10 cellular contexts compared by ENCODE assay signal in genomic region chr3:9135930-9136525, GRCh38.
A peak's percentile ranks its signal among the peaks of the same experiment; 100 is the strongest.
DNase-seq lines count a peak whose midpoint lies in the region; TF ChIP-seq lines count a peak whose summit lies in the region.
"Had no signal": no experiment of that assay in that cellular context is flagged by ENCODE, and none has a peak within 500 bp of the region (broad histone marks: within the 10 kb centered on the region; RNA-seq: fewer than 3 reads in every experiment).

No MANE protein-coding gene starts in this region.

- H3K23ac ChIP-seq in H9 (ENCODE audit: insufficient read length, low read depth, low read length), result no peak overlapping the region

- H3T11ph ChIP-seq in H9 (ENCODE audit: low read length), result no peak overlapping the region

- no peak overlapping the region for H2BK5ac ChIP-seq in H9 (ENCODE audit: insufficient read length, low read length)

- H3K4me1 Mint-ChIP-seq in H9, result peaks cover 15 to 16% of the 10 kb centered on the region in 2 experiments

- no peak overlapping the region for H2BK15ac ChIP-seq in H9 (ENCODE audit: low read depth, low read length)

- no peaks in the 10 kb centered on the region for H4K20me1 ChIP-seq in H9 (ENCODE audit: control insufficient read depth, insufficient read depth, insufficient read length)

- no peaks in the 10 kb centered on the region for H3K79me1 ChIP-seq in H9 (ENCODE audit: insufficient read depth, low read depth, low read length, poor library complexity, severe bottlenecking)

- peaks cover 3% of the 10 kb centered on the region for H3K23me2 ChIP-seq in H9 (ENCODE audit: insufficient read length, low read depth, low read length, poor library complexity, severe bottlenecking)

- DNase-seq in H9, result peak; percentile 85
- no peak for DNase-seq in astrocyte of the cerebellum (ENCODE audit: low read depth)
- no peak for DNase-seq in retinal pigment epithelial cell (ENCODE audit: low read depth)
- DNase-seq in effector CD8-positive, alpha-beta T cell (lab: John Stamatoyannopoulos, UW), result no peak
- no peak for DNase-seq in NCI-H128 (lab: John Stamatoyannopoulos, UW; ENCODE audit: unreplicated experiment)
- DNase-seq in activated CD4-positive, CD25-positive, alpha-beta regulatory T cell treated with anti-CD3 and anti-CD28 coated beads, Interleukin-2, amount 50 U/mL, for 72 hours, result no peak
- DNase-seq in stimulated activated naive CD4-positive, alpha-beta T cell (lab: John Stamatoyannopoulos, UW), result no peak
- DNase-seq: NCI-H2029 treated with DMSO at 0.1 percent for 48 hours had no signal

- no peak overlapping the region for H3K27ac ChIP-seq in H9 (ENCODE audit: insufficient read length, low read depth, low read length)
- H3K27ac ChIP-seq: epithelial cell of prostate had no signal

- in situ Hi-C loops in astrocyte of the cerebellum (cut with HindIII; ENCODE audit: low sequenced_read_pairs), result no loop called here

- H3K4me3 ChIP-seq in astrocyte of the cerebellum (ENCODE audit: low read depth, low read length) (peak overlapping the region; percentile 27), iPS-15b (ENCODE audit: low read depth, low read length) (peak overlapping the region; percentile 63), retinal pigment epithelial cell (ENCODE audit: low read length) (peak overlapping the region; percentile 37)

- H3K18ac ChIP-seq in H9 (ENCODE audit: insufficient read length, low read depth, low read length), result peak overlapping the region; percentile 58

- no peak overlapping the region for H4K5ac ChIP-seq in H9 (ENCODE audit: insufficient read length, low read depth, low read length)

- H3K9me3 ChIP-seq in H9 (ENCODE audit: control insufficient read depth, low read depth, low read length), result no peaks in the 10 kb centered on the region
- no peaks in the 10 kb centered on the region for H3K9me3 ChIP-seq in iPS-15b (ENCODE audit: control insufficient read depth, insufficient read depth, low read length)

- peak overlapping the region; percentile 71 for H3K14ac ChIP-seq in H9 (ENCODE audit: insufficient read depth, low read length)

- no peak overlapping the region for H3K56ac ChIP-seq in H9 (ENCODE audit: insufficient read length, low read depth, low read length)

- no peak overlapping the region for H4K91ac ChIP-seq in H9 (ENCODE audit: insufficient read length, low read depth, low read length)

- H3K79me2 ChIP-seq in H9 (ENCODE audit: insufficient read depth, low read length), result no peaks in the 10 kb centered on the region

- peaks cover 0 to 8% (median 3%) of the 10 kb centered on the region in 3 experiments; a peak in 3 of 7 replicates for H3K36me3 Mint-ChIP-seq in H9 (ENCODE audit: insufficient read depth in 1 of 3, low read depth in 3 of 3)

- peaks cover 0 to 8% of the 10 kb centered on the region in 2 experiments; a peak in 4 of 5 replicates for H3K9me3 Mint-ChIP-seq in H9

- H3K27ac Mint-ChIP-seq in H9, result no peak overlapping the region

- TF ChIP-seq CTCF in H9 (conservative IDR thresholded peaks at IDR 0.05) (no peak), astrocyte of the cerebellum (IDR thresholded peaks at IDR 0.05; ENCODE audit: low read depth, low read length, missing control alignments) (no peak), retinal pigment epithelial cell (conservative IDR thresholded peaks at IDR 0.05; ENCODE audit: low read depth, low read length) (no peak)

- H3K27me3 ChIP-seq in H9 (ENCODE audit: insufficient read depth, low read length) (peaks cover 2% of the 10 kb centered on the region; the same call in 1 of the 2 replicates), iPS-15b (ENCODE audit: control insufficient read depth, insufficient read depth, low read length) (peaks cover 15% of the 10 kb centered on the region)

- H2AK5ac ChIP-seq in H9 (ENCODE audit: insufficient read length, low read length), result no peak overlapping the region

- H3K36me3 ChIP-seq in iPS-15b (ENCODE audit: control insufficient read depth, insufficient read depth, low read length), result no peaks in the 10 kb centered on the region

- H3K4me3 Mint-ChIP-seq in H9, result peak overlapping the region; percentile 54 to 72

- peak overlapping the region; percentile 71 for H3K4me2 ChIP-seq in H9 (ENCODE audit: insufficient read depth, insufficient read length, low read length)

- H4K8ac ChIP-seq in H9 (replicated peaks; ENCODE audit: insufficient read length, low read depth, low read length), result no peak overlapping the region

- H3K9ac ChIP-seq in H9 (ENCODE audit: extremely low read depth, insufficient read length, low read length), result no peak overlapping the region
- no peak overlapping the region for H3K9ac ChIP-seq in iPS-15b (ENCODE audit: low read depth, low read length)

- H2BK12ac ChIP-seq in H9 (ENCODE audit: insufficient read length, low read depth, low read length), result no peak overlapping the region

- H2BK20ac ChIP-seq in H9 (ENCODE audit: low read depth, low read length, poor library complexity, severe bottlenecking), result no peak overlapping the region

- peaks cover 33% of the 10 kb centered on the region for H3K27me3 Mint-ChIP-seq in H9 (ENCODE audit: low read depth)

- H3K4ac ChIP-seq in H9 (ENCODE audit: low read depth, low read length), result no peak overlapping the region

- no peaks in the 10 kb centered on the region; the same call in 1 of the 2 replicates for H3K4me1 ChIP-seq in H9 (ENCODE audit: insufficient read depth, low read length)
- H3K4me1 ChIP-seq in iPS-15b (ENCODE audit: control insufficient read depth, insufficient read depth, low read length), result peaks cover 2% of the 10 kb centered on the region

- no peak overlapping the region for H2BK120ac ChIP-seq in H9 (ENCODE audit: low read depth, low read length, poor library complexity, severe bottlenecking)

- H2AFZ ChIP-seq in H9 (ENCODE audit: low read length), result no peak overlapping the region

- no CpG with 5 or more reads among the region's 56 CpGs for WGBS in H9 (ENCODE audit: extremely low coverage, insufficient read length, low lambda C conversion rate)
